ENCODE assay signal across 8 cellular contexts in genomic region chr20:64079273-64080012, GRCh38. TPM values are rescaled to one million over a fixed set of nuclear protein-coding genes. Genes with fewer than 3 reads are reported as not detected.
DNase-seq lines count a peak whose midpoint lies in the region; ATAC-seq, FAIRE-seq and TF ChIP-seq lines count a peak whose summit lies in the region.

RGS19 (minus strand) TSS chr20:64079518; CDS start chr20:64076886, 2,632 bp downstream.

- ATAC-seq in GM21529 (IDR thresholded peaks at IDR 0.05; ENCODE audit: unreplicated experiment) (peak; percentile 37), GM18519 (IDR thresholded peaks at IDR 0.05; ENCODE audit: low FRiP score, unreplicated experiment) (no peak)

- in situ Hi-C loops in astrocyte of the spinal cord (cut with HindIII; ENCODE audit: low sequenced_read_pairs): no loop called here

- peak within 1 kb of the TSS; percentile 98 for H3K4me2 ChIP-seq in Loucy (ENCODE audit: low read depth, low read length, poor library complexity, severe bottlenecking)

- intact Hi-C loops in T-helper 2 cell treated with Interferon-gamma antibody and Interleukin-4, amounts not matched to agents 100 ng/mL and 5 ng/mL, for 36 hours (cut with micrococcal nuclease): loop anchor here (1.0 to 5.0 kb wide), 2 partner anchors 16 to 42 kb away; partner anchors contain the start of genes C20orf204 and TCEA2

- H3K27me3 ChIP-seq in Loucy (ENCODE audit: insufficient read depth, low read length, poor library complexity, severe bottlenecking): no peaks in the 10 kb centered on the region

- peak within 1 kb of the TSS; percentile 86 for H3K9ac ChIP-seq in Loucy (ENCODE audit: low read depth, low read length, poor library complexity, severe bottlenecking)

- peak within 1 kb of the TSS; percentile 45; the same call in 1 of the 2 replicates for H2AFZ ChIP-seq in Loucy (ENCODE audit: low read length)

- H3K36me3 ChIP-seq in Loucy (ENCODE audit: insufficient read depth, low read length): no peaks in the 10 kb centered on the region

- H3K4me3 ChIP-seq in Loucy (ENCODE audit: low read length, poor library complexity, severe bottlenecking): peak within 1 kb of the TSS; percentile 83
- peak within 1 kb of the TSS; percentile 63 for H3K4me3 ChIP-seq in astrocyte of the spinal cord (ENCODE audit: low read depth, low read length)

- 0 out of 2 replicates have a peak, but pooled peaks cover 11% of the 10 kb centered on the region for H3K79me2 ChIP-seq in Loucy (ENCODE audit: insufficient read depth, low read length)

- peaks cover 20% of the 10 kb centered on the region for H3F3A ChIP-seq in Loucy (ENCODE audit: low read depth)

- no peak for TF ChIP-seq CTCF in D721Med (IDR thresholded peaks at IDR 0.05; ENCODE audit: insufficient read depth, missing control alignments)
- TF ChIP-seq CTCF in Loucy (conservative IDR thresholded peaks at IDR 0.05; ENCODE audit: low read length): no peak
- TF ChIP-seq CTCF in astrocyte of the spinal cord (IDR thresholded peaks at IDR 0.05; ENCODE audit: low read depth, low read length): no peak

- no peaks in the 10 kb centered on the region for H4K20me1 ChIP-seq in Loucy (ENCODE audit: insufficient read depth, low read length, poor library complexity, severe bottlenecking)

- DNase-seq in D721Med (ENCODE audit: insufficient read length, low spot score) (peak; percentile 43), astrocyte of the spinal cord (ENCODE audit: low read depth, low spot score) (peak; percentile 46), hepatic stellate cell (ENCODE audit: low spot score) (peak; percentile 74), renal cortical epithelial cell (ENCODE audit: low read depth) (no peak)

- peaks cover 45% of the 10 kb centered on the region for H3K4me1 ChIP-seq in Loucy (ENCODE audit: insufficient read depth, low read length, poor library complexity, severe bottlenecking)

- FAIRE-seq in D721Med (lab: Jason Lieb, UNC): no peak

- H3K9me3 ChIP-seq in Loucy (ENCODE audit: insufficient read depth, low read depth, low read length): no peaks in the 10 kb centered on the region

- H3K9me2 ChIP-seq in Loucy (replicated peaks; ENCODE audit: low read depth, low read length): no peaks in the 10 kb centered on the region

RNA-seq across cellular contexts. Expression of gene RGS19, which starts in this region (rescaled TPM):
- total RNA-seq in T-helper 2 cell treated with Interferon-gamma antibody and Interleukin-4, amounts not matched to agents 100 ng/mL and 5 ng/mL, for 36 hours: 96.3 and 97.6 TPM in 2 replicates
- 10.5 and 12.2 TPM in 2 replicates for total RNA-seq in renal cortical epithelial cell
